Comparison of ENCODE assay signal across 6 cellular contexts in the genomic region with DNA sequence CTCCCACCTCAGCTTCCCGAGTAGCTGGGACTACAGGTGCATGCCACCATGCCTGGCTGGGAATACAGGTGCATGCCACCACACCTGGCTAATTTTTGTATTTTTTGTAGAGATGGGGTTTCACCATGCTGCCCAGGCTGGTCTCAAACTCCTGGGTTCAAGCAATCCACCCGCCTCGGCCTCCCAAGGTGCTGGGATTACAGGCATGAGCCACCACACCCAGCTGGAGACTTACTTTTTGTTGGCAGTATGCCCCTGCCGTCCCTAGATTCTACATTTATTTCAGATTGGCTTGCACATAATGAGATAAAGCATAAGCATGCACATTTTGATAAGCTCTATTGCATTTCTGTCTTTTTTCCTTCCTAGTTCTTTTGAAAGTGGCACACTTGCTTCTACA. TPM values are rescaled to one million over a fixed set of nuclear protein-coding genes. Genes with fewer than 3 reads are reported as not detected.
"Had no signal": no experiment of that assay in that cellular context is flagged by ENCODE, and none has a peak within 500 bp of the region (broad histone marks: within the 10 kb centered on the region; RNA-seq: fewer than 3 reads in every experiment).

No MANE protein-coding gene starts in this region.

RNA-seq across cellular contexts. Expression of a gene that starts 16.7 kb away (rescaled TPM):
- total RNA-seq: LHCN-M2, MCF 10A, NCI-H460, OCI-LY7, RPMI7951, SJCRH30 had no signal
